ENCODE assay signal across 8 cellular contexts in the genomic region with DNA sequence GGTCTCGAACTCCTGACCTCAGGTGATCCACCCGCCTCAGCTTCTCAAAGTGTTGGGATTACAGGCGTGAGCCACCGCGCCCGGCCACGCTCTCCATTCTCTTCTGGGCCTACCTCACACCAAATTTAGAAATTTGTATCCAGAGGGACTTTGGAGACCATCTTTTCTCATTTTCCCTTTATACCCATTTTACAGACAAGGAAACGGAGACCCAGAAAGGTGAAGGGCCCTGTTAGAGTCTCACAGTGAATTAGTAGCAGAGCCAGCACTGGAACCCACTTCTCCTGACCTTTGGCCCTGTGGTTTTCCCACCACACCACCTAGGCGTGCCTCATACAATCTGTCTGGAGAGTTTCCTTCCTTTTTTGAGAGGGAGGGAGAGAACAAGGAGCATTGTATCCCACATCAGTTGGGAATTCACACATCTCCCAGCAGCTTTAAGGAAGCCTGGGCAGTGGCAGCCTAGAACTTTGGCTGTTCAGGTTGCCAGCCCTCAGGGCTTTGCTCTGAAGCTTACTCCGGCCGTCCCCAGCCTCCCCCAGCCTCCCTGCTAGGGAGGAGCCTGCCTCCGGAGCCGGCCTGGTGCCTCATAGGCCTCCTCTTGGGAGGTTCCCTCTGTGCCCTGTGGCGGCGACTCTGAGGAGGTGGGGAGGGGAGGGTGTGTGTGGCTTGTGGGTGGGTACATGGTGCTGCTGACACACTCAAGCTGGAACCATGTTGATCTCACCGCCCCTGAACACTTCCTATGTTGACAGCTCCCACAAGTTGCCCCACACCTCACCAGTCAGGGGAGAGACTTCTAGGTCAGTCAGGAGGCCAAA. TPM values are rescaled to one million over a fixed set of nuclear protein-coding genes. Genes with fewer than 3 reads are reported as not detected.
DNase-seq lines count a peak whose midpoint lies in the region; TF ChIP-seq lines count a peak whose summit lies in the region.

No MANE protein-coding gene starts in this region.

- peak; percentile 60 for DNase-seq in Jurkat, Clone E6-1 (ENCODE audit: low read depth, low spot score)
- DNase-seq in activated T-cell treated with anti-CD3 and anti-CD28 coated beads, Interleukin-2, amount 50 U/mL, for 24 hours, result peak; percentile 68
- DNase-seq in cardiac muscle cell (ENCODE audit: low read depth in 1 of 2, low spot score in 1 of 2) (peak in 1 of 2 donors; percentile 76), NCI-H2171 (lab: John Stamatoyannopoulos, UW) (no peak), NCI-H2081 (lab: John Stamatoyannopoulos, UW) (no peak), ACHN (no peak), RPMI8226 (no peak)
- peak; percentile 68 for DNase-seq in stimulated activated CD8-positive, alpha-beta memory T cell treated with anti-CD3 and anti-CD28 coated beads, Interleukin-4, amount 100 ng/mL, for 24 hours (ENCODE audit: low read depth)

- H3K36me3 ChIP-seq in cardiac muscle cell, result no peaks in the 10 kb centered on the region

- peak overlapping the region; percentile 28 for H3K4me3 Mint-ChIP-seq in activated T-cell treated with anti-CD3 and anti-CD28 coated beads, Interleukin-2, amount 50 U/mL, for 24 hours

- no peaks in the 10 kb centered on the region for H3K36me3 Mint-ChIP-seq in activated T-cell treated with anti-CD3 and anti-CD28 coated beads, Interleukin-2, amount 50 U/mL, for 24 hours (ENCODE audit: low read depth)

- no peaks in the 10 kb centered on the region for H3K9me3 Mint-ChIP-seq in activated T-cell treated with anti-CD3 and anti-CD28 coated beads, Interleukin-2, amount 50 U/mL, for 24 hours

- in situ Hi-C loops in ACHN (cut with HindIII; ENCODE audit: low pct_ligation_motif_present, low pct_unique_long_range_greater_than_20kb, low sequenced_read_pairs), result no loop called here

- peak overlapping the region; percentile 96 for H3K27ac Mint-ChIP-seq in activated T-cell treated with anti-CD3 and anti-CD28 coated beads, Interleukin-2, amount 50 U/mL, for 24 hours

- no peaks in the 10 kb centered on the region for H3K27me3 ChIP-seq in cardiac muscle cell

- no peak overlapping the region for H3K4me3 ChIP-seq in Jurkat, Clone E6-1 (ENCODE audit: low read length)
- H3K4me3 ChIP-seq in cardiac muscle cell, result no peak overlapping the region

- peak; percentile 10 for TF ChIP-seq CTCF in cardiac muscle cell (IDR thresholded peaks at IDR 0.05; ENCODE audit: low read depth, low read length)

- no peaks in the 10 kb centered on the region for H3K27me3 Mint-ChIP-seq in activated T-cell treated with anti-CD3 and anti-CD28 coated beads, Interleukin-2, amount 50 U/mL, for 24 hours

- no peak overlapping the region for H3K27ac ChIP-seq in cardiac muscle cell

- H3K9me3 ChIP-seq in cardiac muscle cell (ENCODE audit: low read depth), result no peaks in the 10 kb centered on the region

- H3K4me1 Mint-ChIP-seq in activated T-cell treated with anti-CD3 and anti-CD28 coated beads, Interleukin-2, amount 50 U/mL, for 24 hours (ENCODE audit: low read depth), result peaks cover 98% of the 10 kb centered on the region

- H3K4me1 ChIP-seq in cardiac muscle cell (ENCODE audit: low read depth), result no peaks in the 10 kb centered on the region

RNA-seq across cellular contexts. Expression of a gene that starts 13.8 kb away (rescaled TPM):
- 3.1 TPM for polyA plus RNA-seq in Jurkat, Clone E6-1 (2012; ENCODE audit: insufficient read depth, insufficient read length)
- 2.9 and 3.5 TPM in 2 replicates for total RNA-seq in cardiac muscle cell
- 2.0 TPM in 2 replicates for polyA plus RNA-seq in cardiac muscle cell

Comparison
In these comparisons a context has a peak if more than half of its experiments do, and no peak if none do; other contexts are left out.
1. DNase-seq: peak in Jurkat, Clone E6-1 (single experiment), activated T-cell treated with anti-CD3 and anti-CD28 coated beads, Interleukin-2, amount 50 U/mL, for 24 hours (single experiment) and stimulated activated CD8-positive, alpha-beta memory T cell treated with anti-CD3 and anti-CD28 coated beads, Interleukin-4, amount 100 ng/mL, for 24 hours (single experiment); none in NCI-H2171 (single experiment), NCI-H2081 (0 of 2), ACHN (single experiment) and RPMI8226 (single experiment).